8 cellular contexts compared by ENCODE assay signal in the genomic region with DNA sequence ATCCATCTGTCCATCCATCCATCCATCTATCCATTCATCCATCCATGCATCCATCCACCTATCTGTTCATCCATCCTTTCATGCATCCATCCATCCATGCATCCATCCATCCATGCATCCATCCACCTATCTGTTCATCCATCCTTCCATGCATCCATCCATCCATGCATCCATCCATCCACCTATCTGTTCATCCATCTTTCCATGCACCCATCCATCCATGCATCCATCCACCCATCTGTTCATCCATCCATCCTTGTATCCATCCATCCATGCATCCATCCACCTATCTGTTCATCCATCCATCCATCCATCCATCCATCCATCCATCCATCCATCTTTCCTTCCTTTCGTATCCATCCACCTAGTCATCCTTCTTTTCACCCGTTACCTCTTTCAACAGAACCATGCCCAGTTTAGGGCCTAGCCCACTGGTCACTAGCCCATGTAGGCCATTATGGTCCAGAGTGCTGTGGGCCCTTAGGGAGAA.
"Had no signal": no experiment of that assay in that cellular context is flagged by ENCODE, and none has a peak within 500 bp of the region (broad histone marks: within the 10 kb centered on the region; RNA-seq: fewer than 3 reads in every experiment).

No MANE protein-coding gene starts in this region.

- H3K9me3 Mint-ChIP-seq: IgD-negative memory B cell had no signal

- H3K27ac ChIP-seq: HL-60, KMS-11 had no signal

- H3K27ac Mint-ChIP-seq: IgD-negative memory B cell had no signal

- DNase-seq: IMR-90, KBM-7, KG1 had no signal

- ATAC-seq: HepG2, K562 had no signal

- H3K4me3 ChIP-seq: K562 had no signal

- H3K36me3 Mint-ChIP-seq: IgD-negative memory B cell had no signal

- H3K4me2 ChIP-seq: KMS-11 had no signal

- H3K9ac ChIP-seq: KMS-11 had no signal

- FAIRE-seq: HepG2, K562 had no signal

- H3K4me3 Mint-ChIP-seq: IgD-negative memory B cell had no signal
